1 cellular context compared by ENCODE assay signal in the genomic region with DNA sequence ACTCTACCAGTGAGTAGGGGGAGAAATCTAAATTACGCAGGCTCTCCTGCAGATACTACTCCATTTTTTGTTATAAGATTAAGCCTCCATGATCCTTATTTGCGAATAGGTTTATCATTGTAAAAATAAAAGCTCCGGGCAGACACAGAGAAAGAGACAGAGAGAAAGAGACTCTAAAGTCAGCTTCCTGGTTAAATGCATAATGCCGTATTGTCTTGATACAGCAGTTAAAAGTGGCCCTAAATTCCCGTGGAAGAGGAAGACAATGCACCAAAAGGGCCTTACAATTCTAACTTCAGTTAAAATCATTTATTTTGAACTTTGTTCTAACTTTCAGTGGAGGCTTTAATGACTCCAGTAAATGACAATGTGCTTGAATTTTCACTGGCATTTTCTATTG.
TF ChIP-seq lines count a peak whose summit lies in the region.

No MANE protein-coding gene starts in this region.

TF ChIP-seq in GM23338, 12 proteins besides CTCF, POLR2A, EP300 and RAD21:
- TF ChIP-seq, protein P1, sequence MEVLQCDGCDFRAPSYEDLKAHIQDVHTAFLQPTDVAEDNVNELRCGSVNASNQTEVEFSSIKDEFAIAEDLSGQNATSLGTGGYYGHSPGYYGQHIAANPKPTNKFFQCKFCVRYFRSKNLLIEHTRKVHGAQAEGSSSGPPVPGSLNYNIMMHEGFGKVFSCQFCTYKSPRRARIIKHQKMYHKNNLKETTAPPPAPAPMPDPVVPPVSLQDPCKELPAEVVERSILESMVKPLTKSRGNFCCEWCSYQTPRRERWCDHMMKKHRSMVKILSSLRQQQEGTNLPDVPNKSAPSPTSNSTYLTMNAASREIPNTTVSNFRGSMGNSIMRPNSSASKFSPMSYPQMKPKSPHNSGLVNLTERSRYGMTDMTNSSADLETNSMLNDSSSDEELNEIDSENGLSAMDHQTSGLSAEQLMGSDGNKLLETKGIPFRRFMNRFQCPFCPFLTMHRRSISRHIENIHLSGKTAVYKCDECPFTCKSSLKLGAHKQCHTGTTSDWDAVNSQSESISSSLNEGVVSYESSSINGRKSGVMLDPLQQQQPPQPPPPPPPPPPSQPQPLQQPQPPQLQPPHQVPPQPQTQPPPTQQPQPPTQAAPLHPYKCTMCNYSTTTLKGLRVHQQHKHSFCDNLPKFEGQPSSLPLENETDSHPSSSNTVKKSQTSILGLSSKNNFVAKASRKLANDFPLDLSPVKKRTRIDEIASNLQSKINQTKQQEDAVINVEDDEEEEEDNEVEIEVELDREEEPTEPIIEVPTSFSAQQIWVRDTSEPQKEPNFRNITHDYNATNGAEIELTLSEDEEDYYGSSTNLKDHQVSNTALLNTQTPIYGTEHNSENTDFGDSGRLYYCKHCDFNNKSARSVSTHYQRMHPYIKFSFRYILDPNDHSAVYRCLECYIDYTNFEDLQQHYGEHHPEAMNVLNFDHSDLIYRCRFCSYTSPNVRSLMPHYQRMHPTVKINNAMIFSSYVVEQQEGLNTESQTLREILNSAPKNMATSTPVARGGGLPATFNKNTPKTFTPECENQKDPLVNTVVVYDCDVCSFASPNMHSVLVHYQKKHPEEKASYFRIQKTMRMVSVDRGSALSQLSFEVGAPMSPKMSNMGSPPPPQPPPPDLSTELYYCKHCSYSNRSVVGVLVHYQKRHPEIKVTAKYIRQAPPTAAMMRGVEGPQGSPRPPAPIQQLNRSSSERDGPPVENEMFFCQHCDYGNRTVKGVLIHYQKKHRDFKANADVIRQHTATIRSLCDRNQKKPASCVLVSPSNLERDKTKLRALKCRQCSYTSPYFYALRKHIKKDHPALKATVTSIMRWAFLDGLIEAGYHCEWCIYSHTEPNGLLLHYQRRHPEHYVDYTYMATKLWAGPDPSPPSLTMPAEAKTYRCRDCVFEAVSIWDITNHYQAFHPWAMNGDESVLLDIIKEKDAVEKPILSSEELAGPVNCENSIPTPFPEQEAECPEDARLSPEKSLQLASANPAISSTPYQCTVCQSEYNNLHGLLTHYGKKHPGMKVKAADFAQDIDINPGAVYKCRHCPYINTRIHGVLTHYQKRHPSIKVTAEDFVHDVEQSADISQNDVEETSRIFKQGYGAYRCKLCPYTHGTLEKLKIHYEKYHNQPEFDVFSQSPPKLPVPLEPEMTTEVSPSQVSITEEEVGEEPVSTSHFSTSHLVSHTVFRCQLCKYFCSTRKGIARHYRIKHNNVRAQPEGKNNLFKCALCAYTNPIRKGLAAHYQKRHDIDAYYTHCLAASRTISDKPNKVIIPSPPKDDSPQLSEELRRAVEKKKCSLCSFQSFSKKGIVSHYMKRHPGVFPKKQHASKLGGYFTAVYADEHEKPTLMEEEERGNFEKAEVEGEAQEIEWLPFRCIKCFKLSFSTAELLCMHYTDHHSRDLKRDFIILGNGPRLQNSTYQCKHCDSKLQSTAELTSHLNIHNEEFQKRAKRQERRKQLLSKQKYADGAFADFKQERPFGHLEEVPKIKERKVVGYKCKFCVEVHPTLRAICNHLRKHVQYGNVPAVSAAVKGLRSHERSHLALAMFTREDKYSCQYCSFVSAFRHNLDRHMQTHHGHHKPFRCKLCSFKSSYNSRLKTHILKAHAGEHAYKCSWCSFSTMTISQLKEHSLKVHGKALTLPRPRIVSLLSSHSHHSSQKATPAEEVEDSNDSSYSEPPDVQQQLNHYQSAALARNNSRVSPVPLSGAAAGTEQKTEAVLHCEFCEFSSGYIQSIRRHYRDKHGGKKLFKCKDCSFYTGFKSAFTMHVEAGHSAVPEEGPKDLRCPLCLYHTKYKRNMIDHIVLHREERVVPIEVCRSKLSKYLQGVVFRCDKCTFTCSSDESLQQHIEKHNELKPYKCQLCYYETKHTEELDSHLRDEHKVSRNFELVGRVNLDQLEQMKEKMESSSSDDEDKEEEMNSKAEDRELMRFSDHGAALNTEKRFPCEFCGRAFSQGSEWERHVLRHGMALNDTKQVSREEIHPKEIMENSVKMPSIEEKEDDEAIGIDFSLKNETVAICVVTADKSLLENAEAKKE (CRISPR knock-in tag; IDR thresholded peaks at IDR 0.05): no peak
- TF ChIP-seq POLR2AphosphoS5 (IDR thresholded peaks at IDR 0.05; ENCODE audit: low read depth) (no peak), NANOG (IDR thresholded peaks at IDR 0.05; ENCODE audit: borderline replicate concordance) (no peak), EZH2phosphoT487 (IDR thresholded peaks at IDR 0.05; ENCODE audit: unreplicated experiment) (no peak), JUNB (IDR thresholded peaks at IDR 0.05; ENCODE audit: unreplicated experiment) (no peak), ZNF114 (CRISPR knock-in tag; IDR thresholded peaks at IDR 0.05) (no peak), EZH2 (IDR thresholded peaks at IDR 0.05; ENCODE audit: low read depth, unreplicated experiment) (no peak), ZNF331 (CRISPR knock-in tag; IDR thresholded peaks at IDR 0.05; ENCODE audit: low read depth) (no peak), CREB1 (CRISPR knock-in tag; IDR thresholded peaks at IDR 0.05; ENCODE audit: low read depth) (no peak), STAT1 (IDR thresholded peaks at IDR 0.05; ENCODE audit: unreplicated experiment) (no peak)
- TF ChIP-seq, protein P2, sequence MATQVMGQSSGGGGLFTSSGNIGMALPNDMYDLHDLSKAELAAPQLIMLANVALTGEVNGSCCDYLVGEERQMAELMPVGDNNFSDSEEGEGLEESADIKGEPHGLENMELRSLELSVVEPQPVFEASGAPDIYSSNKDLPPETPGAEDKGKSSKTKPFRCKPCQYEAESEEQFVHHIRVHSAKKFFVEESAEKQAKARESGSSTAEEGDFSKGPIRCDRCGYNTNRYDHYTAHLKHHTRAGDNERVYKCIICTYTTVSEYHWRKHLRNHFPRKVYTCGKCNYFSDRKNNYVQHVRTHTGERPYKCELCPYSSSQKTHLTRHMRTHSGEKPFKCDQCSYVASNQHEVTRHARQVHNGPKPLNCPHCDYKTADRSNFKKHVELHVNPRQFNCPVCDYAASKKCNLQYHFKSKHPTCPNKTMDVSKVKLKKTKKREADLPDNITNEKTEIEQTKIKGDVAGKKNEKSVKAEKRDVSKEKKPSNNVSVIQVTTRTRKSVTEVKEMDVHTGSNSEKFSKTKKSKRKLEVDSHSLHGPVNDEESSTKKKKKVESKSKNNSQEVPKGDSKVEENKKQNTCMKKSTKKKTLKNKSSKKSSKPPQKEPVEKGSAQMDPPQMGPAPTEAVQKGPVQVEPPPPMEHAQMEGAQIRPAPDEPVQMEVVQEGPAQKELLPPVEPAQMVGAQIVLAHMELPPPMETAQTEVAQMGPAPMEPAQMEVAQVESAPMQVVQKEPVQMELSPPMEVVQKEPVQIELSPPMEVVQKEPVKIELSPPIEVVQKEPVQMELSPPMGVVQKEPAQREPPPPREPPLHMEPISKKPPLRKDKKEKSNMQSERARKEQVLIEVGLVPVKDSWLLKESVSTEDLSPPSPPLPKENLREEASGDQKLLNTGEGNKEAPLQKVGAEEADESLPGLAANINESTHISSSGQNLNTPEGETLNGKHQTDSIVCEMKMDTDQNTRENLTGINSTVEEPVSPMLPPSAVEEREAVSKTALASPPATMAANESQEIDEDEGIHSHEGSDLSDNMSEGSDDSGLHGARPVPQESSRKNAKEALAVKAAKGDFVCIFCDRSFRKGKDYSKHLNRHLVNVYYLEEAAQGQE (IDR thresholded peaks at IDR 0.05; ENCODE audit: unreplicated experiment): no peak
- TF ChIP-seq, protein P3, sequence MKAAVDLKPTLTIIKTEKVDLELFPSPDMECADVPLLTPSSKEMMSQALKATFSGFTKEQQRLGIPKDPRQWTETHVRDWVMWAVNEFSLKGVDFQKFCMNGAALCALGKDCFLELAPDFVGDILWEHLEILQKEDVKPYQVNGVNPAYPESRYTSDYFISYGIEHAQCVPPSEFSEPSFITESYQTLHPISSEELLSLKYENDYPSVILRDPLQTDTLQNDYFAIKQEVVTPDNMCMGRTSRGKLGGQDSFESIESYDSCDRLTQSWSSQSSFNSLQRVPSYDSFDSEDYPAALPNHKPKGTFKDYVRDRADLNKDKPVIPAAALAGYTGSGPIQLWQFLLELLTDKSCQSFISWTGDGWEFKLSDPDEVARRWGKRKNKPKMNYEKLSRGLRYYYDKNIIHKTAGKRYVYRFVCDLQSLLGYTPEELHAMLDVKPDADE (IDR thresholded peaks at IDR 0.05): no peak
